ENCODE assay signal across 12 cellular contexts in the genomic region with DNA sequence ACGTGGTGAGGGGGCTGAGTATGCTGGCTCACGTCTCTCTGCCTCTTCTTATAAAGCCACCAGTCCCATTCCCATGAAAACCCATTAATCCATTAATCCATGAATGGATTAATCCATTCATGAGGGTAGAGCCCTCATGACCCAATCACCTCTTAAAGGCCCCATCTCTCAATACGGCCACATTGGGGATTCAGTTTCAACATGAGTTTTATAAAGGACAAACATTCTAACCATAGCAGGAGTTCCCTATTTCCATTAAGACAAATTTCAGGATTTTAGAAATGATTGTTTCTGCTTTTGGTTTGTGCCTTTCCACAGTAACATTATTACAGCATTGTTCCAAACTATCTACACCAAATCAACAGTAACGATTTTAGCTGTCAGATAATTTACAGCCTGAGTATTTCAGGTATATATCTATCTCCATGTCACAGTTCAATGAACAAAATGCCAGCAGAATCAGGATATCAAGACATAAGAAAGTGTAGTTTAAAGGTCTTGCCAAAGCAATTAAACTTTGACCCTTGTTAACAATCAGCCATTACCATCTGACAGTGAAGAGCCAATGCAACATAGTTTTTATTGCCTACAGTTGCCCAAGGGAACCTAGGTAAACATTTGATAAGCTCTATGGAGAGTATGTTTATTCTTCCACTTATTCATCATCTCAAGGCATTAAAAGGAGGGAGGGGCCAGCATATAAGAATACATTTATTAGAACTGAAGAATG. TPM values are rescaled to one million over a fixed set of nuclear protein-coding genes. Genes with fewer than 3 reads are reported as not detected.
DNase-seq lines count a peak whose midpoint lies in the region; ATAC-seq, FAIRE-seq and TF ChIP-seq lines count a peak whose summit lies in the region.
"Had no signal": no experiment of that assay in that cellular context is flagged by ENCODE, and none has a peak within 500 bp of the region (broad histone marks: within the 10 kb centered on the region; RNA-seq: fewer than 3 reads in every experiment).

No MANE protein-coding gene starts in this region.

- H3K27ac Mint-ChIP-seq in astrocyte (ENCODE audit: unreplicated experiment) (no peak overlapping the region), mesothelial cell of epicardium (peak overlapping the region; percentile 31)

- no peak overlapping the region for H3K4me3 ChIP-seq in BLaER1 treated with 17β-estradiol and CSF1 and Interleukin-3, amounts not matched to agents 10 nM and 100 nM
- H3K4me3 ChIP-seq in KMS-11 (IDR thresholded peaks at IDR 0.05; ENCODE audit: insufficient read depth, low read depth, low read length) (no peak overlapping the region), astrocyte (ENCODE audit: insufficient read depth, low read depth, low read length) (no peak overlapping the region), SJCRH30 (no peak overlapping the region)
- H3K4me3 ChIP-seq: heart right ventricle had no signal

- no peaks in the 10 kb centered on the region for H3K9me3 ChIP-seq in BLaER1 treated with 17β-estradiol and CSF1 and Interleukin-3, amounts not matched to agents 10 nM and 100 nM (replicated peaks in 1 of 11)
- H3K9me3 ChIP-seq in astrocyte (ENCODE audit: insufficient read depth, low read depth, low read length) (no peaks in the 10 kb centered on the region), SJCRH30 (replicated peaks) (no peaks in the 10 kb centered on the region)
- H3K9me3 ChIP-seq: heart right ventricle had no signal

- H3K79me2 ChIP-seq in KMS-11 (ENCODE audit: insufficient read depth, low read depth) (peaks cover 83% of the 10 kb centered on the region), astrocyte (ENCODE audit: insufficient read depth, low read length) (peaks cover 77% of the 10 kb centered on the region)

- H3K4me1 ChIP-seq in BLaER1 treated with 17β-estradiol and CSF1 and Interleukin-3, amounts not matched to agents 10 nM and 100 nM = peaks cover 43 to 82% (median 64%) of the 10 kb centered on the region in 10 experiments
- peaks cover 82% of the 10 kb centered on the region for H3K4me1 ChIP-seq in KMS-11 (ENCODE audit: low read depth, poor library complexity, severe bottlenecking)
- peaks cover 25% of the 10 kb centered on the region for H3K4me1 ChIP-seq in astrocyte (ENCODE audit: insufficient read depth, low read length)
- peaks cover 53% of the 10 kb centered on the region for H3K4me1 ChIP-seq in SJCRH30

- DNase-seq in astrocyte (ENCODE audit: low read depth) = no peak
- DNase-seq in mesothelial cell of epicardium (ENCODE audit: low spot score in 2 of 2, unreplicated experiment in 2 of 2) = no peak
- DNase-seq in SJCRH30 = no peak
- DNase-seq: activated CD4-positive, CD25-positive, alpha-beta regulatory T cell treated with anti-CD3 and anti-CD28 coated beads, Interleukin-2, amount 50 U/mL, for 72 hours; DND-41; heart right ventricle; NCI-H2227 treated with DMSO at 0.1 percent for 48 hours had no signal

- H3K27ac ChIP-seq in BLaER1 treated with 17β-estradiol and CSF1 and Interleukin-3, amounts not matched to agents 10 nM and 100 nM = peak overlapping the region in 5 of 11 experiments; percentile 55 to 76 (median 70); a peak in 9 of 22 replicates
- no peak overlapping the region for H3K27ac ChIP-seq in KMS-11
- no peak overlapping the region for H3K27ac ChIP-seq in astrocyte (ENCODE audit: low read depth, low read length)
- H3K27ac ChIP-seq in SJCRH30 = no peak overlapping the region

- H3K4me2 ChIP-seq in BLaER1 treated with 17β-estradiol and CSF1 and Interleukin-3, amounts not matched to agents 10 nM and 100 nM = peak overlapping the region in 10 of 11 experiments; percentile 43 to 97 (median 90); a peak in 20 of 22 replicates
- peak overlapping the region; percentile 83; the same call in 1 of the 2 replicates for H3K4me2 ChIP-seq in KMS-11
- H3K4me2 ChIP-seq in astrocyte (ENCODE audit: low read length) = peak overlapping the region; percentile 8

- no peaks in the 10 kb centered on the region for H3K36me3 Mint-ChIP-seq in astrocyte (ENCODE audit: low read depth, unreplicated experiment)
- peaks cover 2% of the 10 kb centered on the region for H3K36me3 Mint-ChIP-seq in mesothelial cell of epicardium

- H3K4me3 Mint-ChIP-seq in astrocyte (ENCODE audit: unreplicated experiment) (no peak overlapping the region), mesothelial cell of epicardium (no peak overlapping the region)

- H4K20me1 ChIP-seq in BLaER1 treated with 17β-estradiol and CSF1 and Interleukin-3, amounts not matched to agents 10 nM and 100 nM = peaks cover 8 to 86% (median 79%) of the 10 kb centered on the region in 11 experiments; a peak in 20 of 22 replicates
- H4K20me1 ChIP-seq in KMS-11 (ENCODE audit: insufficient read depth) (peaks cover 10% of the 10 kb centered on the region; the same call in 1 of the 2 replicates), astrocyte (ENCODE audit: insufficient read depth, low read length) (peaks cover 69% of the 10 kb centered on the region)

- no peaks in the 10 kb centered on the region for H3K27me3 Mint-ChIP-seq in astrocyte (ENCODE audit: low read depth, unreplicated experiment)
- H3K27me3 Mint-ChIP-seq in mesothelial cell of epicardium (ENCODE audit: low read depth) = no peaks in the 10 kb centered on the region

- H3K36me3 ChIP-seq in BLaER1 treated with 17β-estradiol and CSF1 and Interleukin-3, amounts not matched to agents 10 nM and 100 nM = peaks cover 0 to 57% (median 24%) of the 10 kb centered on the region in 11 experiments; a peak in 13 of 22 replicates
- H3K36me3 ChIP-seq in KMS-11 (ENCODE audit: insufficient read depth) (no peaks in the 10 kb centered on the region), astrocyte (ENCODE audit: insufficient read depth, low read length) (no peaks in the 10 kb centered on the region), SJCRH30 (peaks cover 47% of the 10 kb centered on the region)

- peaks cover 25% of the 10 kb centered on the region for H3K4me1 Mint-ChIP-seq in astrocyte (ENCODE audit: low read depth, unreplicated experiment)
- H3K4me1 Mint-ChIP-seq in mesothelial cell of epicardium = peaks cover 61% of the 10 kb centered on the region

- H3K9ac ChIP-seq in BLaER1 treated with 17β-estradiol and CSF1 and Interleukin-3, amounts not matched to agents 10 nM and 100 nM = peak overlapping the region in 4 of 11 experiments; percentile 5 to 65 (median 39); a peak in 4 of 22 replicates
- H3K9ac ChIP-seq in KMS-11 (no peak overlapping the region), astrocyte (ENCODE audit: low read length) (no peak overlapping the region)

- TF ChIP-seq CTCF in KMS-11 (conservative IDR thresholded peaks at IDR 0.05; ENCODE audit: low read depth, low read length) = no peak
- TF ChIP-seq CTCF in astrocyte (IDR thresholded peaks at IDR 0.05; ENCODE audit: insufficient read depth, low read depth, low read length) = no peak
- no peak for TF ChIP-seq CTCF in mesothelial cell of epicardium (IDR thresholded peaks at IDR 0.05; ENCODE audit: unreplicated experiment)

- H3K9me3 Mint-ChIP-seq in astrocyte (ENCODE audit: unreplicated experiment) (no peaks in the 10 kb centered on the region), mesothelial cell of epicardium (no peaks in the 10 kb centered on the region)

- no peaks in the 10 kb centered on the region for H3K27me3 ChIP-seq in BLaER1 treated with 17β-estradiol and CSF1 and Interleukin-3, amounts not matched to agents 10 nM and 100 nM
- no peaks in the 10 kb centered on the region for H3K27me3 ChIP-seq in KMS-11 (ENCODE audit: insufficient read depth, low read depth)
- H3K27me3 ChIP-seq in astrocyte (ENCODE audit: insufficient read depth, low read length) = no peaks in the 10 kb centered on the region
- H3K27me3 ChIP-seq in SJCRH30 = no peaks in the 10 kb centered on the region
- H3K27me3 ChIP-seq: heart right ventricle had no signal

- no peak overlapping the region for H2AFZ ChIP-seq in KMS-11 (ENCODE audit: low read depth)
- H2AFZ ChIP-seq in astrocyte (ENCODE audit: low read depth, low read length) = no peak overlapping the region

- FAIRE-seq in astrocyte (lab: Jason Lieb, UNC) = no peak

- no peak for ATAC-seq in GM18870 (IDR thresholded peaks at IDR 0.05; ENCODE audit: unreplicated experiment)
- no peak for ATAC-seq in GM19351 (IDR thresholded peaks at IDR 0.05; ENCODE audit: unreplicated experiment)
- no peak for ATAC-seq in GM18867 (IDR thresholded peaks at IDR 0.05; ENCODE audit: unreplicated experiment)
- ATAC-seq: heart right ventricle had no signal

RNA-seq across cellular contexts. Expression of gene TSPAN3, which starts 3.8 kb away (rescaled TPM):
- 223 and 245 TPM in 2 replicates for total RNA-seq in astrocyte
- 301 to 312 TPM (median 307 TPM) in 3 replicates for total RNA-seq in mesothelial cell of epicardium
- total RNA-seq in SJCRH30 (2014; rRNA removed; shearing (Covaris generic)) = 463 and 473 TPM in 2 replicates

Comparison
In these comparisons a context has a peak if more than half of its experiments do, and no peak if none do; other contexts are left out.
1. H3K4me2 ChIP-seq: peak in every context shown above with its lines; median percentile 90 in BLaER1 treated with 17β-estradiol and CSF1 and Interleukin-3, amounts not matched to agents 10 nM and 100 nM; 83 in KMS-11; 8 in astrocyte.